ENCODE assay signal across 10 cellular contexts in the genomic region with DNA sequence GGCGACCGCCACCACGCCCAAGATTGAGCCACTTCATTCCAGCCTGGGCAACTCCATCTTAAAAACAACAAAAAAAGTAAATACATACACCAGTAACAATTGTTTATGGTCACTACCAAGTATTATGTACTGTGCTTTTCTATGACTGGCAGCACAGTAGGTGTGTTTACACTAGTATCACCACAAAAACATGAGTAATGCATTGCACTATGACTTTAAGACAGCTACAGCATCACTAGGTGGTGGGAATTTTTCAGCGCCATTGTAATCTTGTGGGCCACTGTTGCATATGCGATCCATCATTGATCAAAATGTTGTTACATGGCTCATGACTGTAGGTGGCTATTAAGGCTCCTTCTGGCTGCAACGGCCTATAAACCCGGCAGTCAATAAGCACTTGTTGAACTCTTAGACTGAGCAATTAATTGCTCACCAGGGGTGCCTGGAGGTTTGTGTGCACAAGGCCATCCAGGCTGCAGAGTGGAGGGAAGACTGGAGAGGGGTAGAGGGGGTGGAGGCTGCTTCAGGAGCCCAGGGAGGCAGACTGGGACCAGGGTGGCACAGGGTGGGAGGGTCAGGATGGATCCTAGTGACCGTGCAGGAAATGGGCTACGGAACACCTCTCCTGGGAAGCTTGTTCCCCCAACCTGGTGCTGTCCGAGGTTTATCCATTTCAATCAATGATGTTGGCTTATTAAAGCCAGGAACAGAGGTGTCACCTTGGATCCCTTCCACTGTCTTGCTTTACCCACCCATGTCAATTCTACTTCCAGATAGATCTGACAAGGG. TPM values are rescaled to one million over a fixed set of nuclear protein-coding genes. Genes with fewer than 3 reads are reported as not detected.
A peak's percentile ranks its signal among the peaks of the same experiment; 100 is the strongest.
DNase-seq lines count a peak whose midpoint lies in the region; ATAC-seq, FAIRE-seq and TF ChIP-seq lines count a peak whose summit lies in the region.
"Had no signal": no experiment of that assay in that cellular context is flagged by ENCODE, and none has a peak within 500 bp of the region (broad histone marks: within the 10 kb centered on the region; RNA-seq: fewer than 3 reads in every experiment).

No MANE protein-coding gene starts in this region.

- peak; percentile 66 for DNase-seq in A172 (ENCODE audit: low spot score)
- no peak for DNase-seq in GM12891 (ENCODE audit: insufficient read length, low spot score)
- DNase-seq in Panc1 (ENCODE audit: low read depth, low spot score) = peak; percentile 41
- DNase-seq in iris pigment epithelial cell (ENCODE audit: low read depth) = peak; percentile 52
- DNase-seq in amygdala (lab: John Stamatoyannopoulos, UW) = no peak
- no peak for DNase-seq in mesenteric fat pad (ENCODE audit: low spot score)
- DNase-seq in middle frontal gyrus (ENCODE audit: extremely low spot score, low spot score) = no peak
- DNase-seq: CD8-positive, alpha-beta T cell; immature natural killer cell had no signal

- H3K27ac ChIP-seq in Panc1 (ENCODE audit: low read length) = peak overlapping the region; percentile 94

- H3K9me3 ChIP-seq in Panc1 (ENCODE audit: control insufficient read depth, insufficient read depth, low read depth, low read length) = no peaks in the 10 kb centered on the region

- no peak overlapping the region for H3K4me3 ChIP-seq in Panc1 (ENCODE audit: low read depth in 2 of 2, low read length in 2 of 2)

- TF ChIP-seq POLR2A in GM12891 (IDR thresholded peaks at IDR 0.05; ENCODE audit: low read depth, low read length) = no peak

- H3K4me1 ChIP-seq in Panc1 (ENCODE audit: control insufficient read depth, insufficient read depth, low read length) = peaks cover 46% of the 10 kb centered on the region

- TF ChIP-seq CTCF in Panc1 (IDR thresholded peaks at IDR 0.05) = no peak

- BruUV-seq in Panc1 (replicated peaks; lab: Mats Ljungman, UMichigan) = no TSS peak

- POLR2A ChIA-PET in Panc1 (lab: Charles Lee) = interaction anchor here (0.6 to 0.7 kb wide), 2 partner anchors 168 to 352 kb away, joined by 4 to 7 read pairs; no protein-coding TSS in a partner anchor

- no peaks in the 10 kb centered on the region for H3K36me3 ChIP-seq in Panc1 (ENCODE audit: control insufficient read depth, insufficient read depth, low read length)

- no peaks in the 10 kb centered on the region for H3K27me3 ChIP-seq in Panc1 (ENCODE audit: control insufficient read depth, insufficient read depth, low read length)

- CTCF ChIA-PET in Panc1 (lab: Charles Lee) = interaction anchor here (1.1 kb wide), 1 partner anchor 14 kb away, joined by 7 read pairs; no protein-coding TSS in a partner anchor

- peak; percentile 69 for FAIRE-seq in GM12891 (lab: Jason Lieb, UNC)

- ATAC-seq in Panc1 (peak; percentile 65), HG03039 (IDR thresholded peaks at IDR 0.05; ENCODE audit: unreplicated experiment) (no peak)

- in situ Hi-C loops in Panc1 (cut with HindIII; ENCODE audit: low pct_unique_long_range_greater_than_20kb, low sequenced_read_pairs) = no loop called here

- intact Hi-C loops in Panc1 (cut with micrococcal nuclease; ENCODE audit: unreplicated experiment) = no loop called here

TF ChIP-seq in GM12891, 5 proteins besides CTCF, POLR2A, EP300 and RAD21:
- TF ChIP-seq SPI1 (IDR thresholded peaks at IDR 0.05; ENCODE audit: low read depth, low read length) = no peak
- TF ChIP-seq POLR2AphosphoS5 (IDR thresholded peaks at IDR 0.05; ENCODE audit: low read depth, low read length) = no peak
- no peak for TF ChIP-seq TAF1 (IDR thresholded peaks at IDR 0.05; ENCODE audit: low read depth, low read length)
- no peak for TF ChIP-seq PAX5 (IDR thresholded peaks at IDR 0.05; ENCODE audit: insufficient read depth, low read length, severe bottlenecking)
- TF ChIP-seq POU2F2 (IDR thresholded peaks at IDR 0.05; ENCODE audit: low read depth, low read length) = no peak

RNA-seq across cellular contexts. Expression of a gene that starts 17.9 kb away (rescaled TPM):
- total RNA-seq in A172 (2014; rRNA removed; shearing (Covaris generic)) = 296 and 315 TPM in 2 replicates
- polyA plus RNA-seq in GM12891 (2012; ENCODE audit: low read depth, missing spikeins) = 104 TPM
- 225 TPM for total RNA-seq in Panc1 (2021; ENCODE audit: unreplicated experiment)
- polyA plus RNA-seq in Panc1 (2012; ENCODE audit: insufficient read length) = 216 TPM
- total RNA-seq in mesenteric fat pad = 183 TPM

RNA-seq across cellular contexts. Expression of a gene that starts 47.1 kb away (rescaled TPM):
- total RNA-seq in A172 (2014; rRNA removed; shearing (Covaris generic)) = 97.1 and 121 TPM in 2 replicates
- 42.1 TPM for polyA plus RNA-seq in GM12891 (2012; ENCODE audit: low read depth, missing spikeins)
- total RNA-seq in Panc1 (2021; ENCODE audit: unreplicated experiment) (94.6 TPM), mesenteric fat pad (38.5 TPM)
- polyA plus RNA-seq in Panc1 (2012; ENCODE audit: insufficient read length) = 104 TPM

RNA-seq across cellular contexts. Expression of a gene that starts 47.8 kb away (rescaled TPM):
- 543 and 605 TPM in 2 replicates for total RNA-seq in A172 (2014; rRNA removed; shearing (Covaris generic))
- 268 TPM for polyA plus RNA-seq in GM12891 (2012; ENCODE audit: low read depth, missing spikeins)
- total RNA-seq in Panc1 (2021; ENCODE audit: unreplicated experiment) (355 TPM), mesenteric fat pad (338 TPM)
- polyA plus RNA-seq in Panc1 (2012; ENCODE audit: insufficient read length) = 390 TPM

Comparison
In these comparisons a context has a peak if more than half of its experiments do, and no peak if none do; other contexts are left out.
1. DNase-seq: peak in A172 (single experiment), Panc1 (single experiment) and iris pigment epithelial cell (single experiment); none in GM12891 (single experiment), amygdala (0 of 56), mesenteric fat pad (single experiment) and middle frontal gyrus (single experiment).